In the genomic region with DNA sequence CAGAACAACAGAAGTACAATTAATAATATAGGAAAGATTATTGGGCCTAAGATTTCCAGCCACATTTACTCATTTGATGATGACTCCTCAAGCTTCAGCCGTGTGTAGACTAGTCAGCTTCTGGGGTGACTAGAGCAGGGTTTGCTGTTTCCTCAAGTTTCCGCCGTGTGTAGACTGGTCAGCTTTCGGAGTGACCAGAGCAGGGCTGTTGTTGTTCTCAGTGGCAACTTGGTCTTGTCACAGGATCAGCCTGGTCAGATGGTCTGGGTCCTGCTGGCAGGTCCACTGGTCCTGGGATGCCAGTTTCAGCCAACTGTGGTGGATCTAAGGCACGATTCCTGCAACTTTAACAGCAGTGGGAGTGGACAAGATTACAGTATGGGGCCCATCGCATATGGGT, we compare ENCODE assay signal across 33 cellular contexts. TPM values are rescaled to one million over a fixed set of nuclear protein-coding genes. Genes with fewer than 3 reads are reported as not detected.
"Had no signal": no experiment of that assay in that cellular context is flagged by ENCODE, and none has a peak within 500 bp of the region (broad histone marks: within the 10 kb centered on the region; RNA-seq: fewer than 3 reads in every experiment).

No MANE protein-coding gene starts in this region.

- H3K4me1 ChIP-seq: adrenal gland, body of pancreas, left lung, lower lobe of right lung, pancreas, prostate gland, sigmoid colon had no signal

- H3K4me3 ChIP-seq: adrenal gland, body of pancreas, left lung, lower lobe of right lung, pancreas, prostate gland, sigmoid colon, stomach, tibial artery had no signal

- H3K9me3 ChIP-seq: adrenal gland, body of pancreas, left lung, lower lobe of right lung, pancreas, prostate gland, sigmoid colon, stomach, tibial artery had no signal

- H3K36me3 ChIP-seq: adrenal gland, left lung, lower lobe of right lung, pancreas, prostate gland, sigmoid colon, stomach, tibial artery had no signal

- H3K9me3 Mint-ChIP-seq: activated B cell treated with CpG ODN at 0.5 μM for 24 hours; activated naive CD4-positive, alpha-beta T cell treated with anti-CD3 and anti-CD28 coated beads for 36 hours; activated naive CD8-positive, alpha-beta T cell treated with anti-CD3 and anti-CD28 coated beads for 36 hours; activated T-helper 1 cell treated with anti-CD3 and anti-CD28 coated beads, Interleukin-12 subunit alpha, Interleukin-12 subunit beta, Interleukin-2, Interleukin-4 antibody, amounts not matched to agents 30 ng/mL and 10 ng/mL and 1 ng/mL, durations not matched to agents 14 hours and 24 hours and 36 hours; central memory CD8-positive, alpha-beta T cell; naive thymus-derived CD4-positive, alpha-beta T cell; neural crest cell; stimulated activated memory B cell treated with anti-CD40 and anti-IgM and Interleukin-4, amounts not matched to agents 10 μg/mL and 1 μg/mL and 100 μg/mL, for 72 hours had no signal

- H3K27ac ChIP-seq: adrenal gland, body of pancreas, epithelial cell of prostate, left lung, lower lobe of right lung, pancreas, prostate gland, sigmoid colon, stomach, tibial artery had no signal

- H3K4me3 Mint-ChIP-seq: activated B cell treated with CpG ODN at 0.5 μM for 24 hours; activated naive CD4-positive, alpha-beta T cell treated with anti-CD3 and anti-CD28 coated beads for 36 hours; activated naive CD8-positive, alpha-beta T cell treated with anti-CD3 and anti-CD28 coated beads for 36 hours; activated T-helper 1 cell treated with anti-CD3 and anti-CD28 coated beads, Interleukin-12 subunit alpha, Interleukin-12 subunit beta, Interleukin-2, Interleukin-4 antibody, amounts not matched to agents 30 ng/mL and 10 ng/mL and 1 ng/mL, durations not matched to agents 14 hours and 24 hours and 36 hours; central memory CD8-positive, alpha-beta T cell; naive thymus-derived CD4-positive, alpha-beta T cell; neural crest cell; stimulated activated memory B cell treated with anti-CD40 and anti-IgM and Interleukin-4, amounts not matched to agents 10 μg/mL and 1 μg/mL and 100 μg/mL, for 72 hours had no signal

- H3K4me1 Mint-ChIP-seq: activated B cell treated with CpG ODN at 0.5 μM for 24 hours; activated naive CD8-positive, alpha-beta T cell treated with anti-CD3 and anti-CD28 coated beads for 36 hours; central memory CD8-positive, alpha-beta T cell; naive thymus-derived CD4-positive, alpha-beta T cell; stimulated activated memory B cell treated with anti-CD40 and anti-IgM and Interleukin-4, amounts not matched to agents 10 μg/mL and 1 μg/mL and 100 μg/mL, for 72 hours had no signal

- H3K36me3 Mint-ChIP-seq: activated naive CD8-positive, alpha-beta T cell treated with anti-CD3 and anti-CD28 coated beads for 36 hours; naive thymus-derived CD4-positive, alpha-beta T cell; stimulated activated memory B cell treated with anti-CD40 and anti-IgM and Interleukin-4, amounts not matched to agents 10 μg/mL and 1 μg/mL and 100 μg/mL, for 72 hours had no signal

- H3K27me3 ChIP-seq: adrenal gland, body of pancreas, left lung, pancreas, sigmoid colon, stomach, tibial artery had no signal

- DNase-seq: activated B cell treated with CpG ODN at 0.5 μM for 24 hours; activated CD4-positive, alpha-beta T cell treated with anti-CD3 and anti-CD28 coated beads, Interleukin-2, amount 50 U/mL, for 1 hour; activated CD8-positive, alpha-beta memory T cell treated with anti-CD3 and anti-CD28 coated beads for 24 hours; activated CD8-positive, alpha-beta memory T cell treated with anti-CD3 and anti-CD28 coated beads, Interleukin-2, amount 50 U/mL, for 4 hours; activated effector memory CD4-positive, alpha-beta T cell treated with anti-CD3 and anti-CD28 coated beads, Interleukin-2, amount 50 U/mL, for 16 hours; activated naive CD4-positive, alpha-beta T cell treated with anti-CD3 and anti-CD28 coated beads for 36 hours; activated naive CD8-positive, alpha-beta T cell treated with anti-CD3 and anti-CD28 coated beads for 36 hours; activated T-cell treated with anti-CD3 and anti-CD28 coated beads, Interleukin-2, amount 50 U/mL, for 1 hour; adrenal gland; aorta; body of pancreas; dermis blood vessel endothelial cell; effector CD4-positive, alpha-beta T cell; left lung; lower lobe of right lung; naive thymus-derived CD4-positive, alpha-beta T cell; nucleus accumbens; pancreas; retina; sigmoid colon; small intestine; stimulated activated CD4-positive, alpha-beta T cell treated with anti-CD3 and anti-CD28 coated beads, Interleukin-1b, Interleukin-23, amount 100 ng/mL, for 48 hours; stimulated activated CD4-positive, alpha-beta T cell treated with anti-CD3 and anti-CD28 coated beads, Interleukin-4, amount 100 ng/mL, for 4 hours; stimulated activated CD8-positive, alpha-beta memory T cell treated with anti-CD3 and anti-CD28 coated beads, Interleukin-4, amount 100 ng/mL, for 48 hours; stomach; T-helper 9 cell; tibial artery had no signal

- H3K27ac Mint-ChIP-seq: activated B cell treated with CpG ODN at 0.5 μM for 24 hours; activated naive CD4-positive, alpha-beta T cell treated with anti-CD3 and anti-CD28 coated beads for 36 hours; activated naive CD8-positive, alpha-beta T cell treated with anti-CD3 and anti-CD28 coated beads for 36 hours; activated T-helper 1 cell treated with anti-CD3 and anti-CD28 coated beads, Interleukin-12 subunit alpha, Interleukin-12 subunit beta, Interleukin-2, Interleukin-4 antibody, amounts not matched to agents 30 ng/mL and 10 ng/mL and 1 ng/mL, durations not matched to agents 14 hours and 24 hours and 36 hours; naive thymus-derived CD4-positive, alpha-beta T cell; stimulated activated memory B cell treated with anti-CD40 and anti-IgM and Interleukin-4, amounts not matched to agents 10 μg/mL and 1 μg/mL and 100 μg/mL, for 72 hours had no signal

- H3K27me3 Mint-ChIP-seq: activated naive CD8-positive, alpha-beta T cell treated with anti-CD3 and anti-CD28 coated beads for 36 hours had no signal

- ATAC-seq: body of pancreas; left lung; lower lobe of right lung; naive thymus-derived CD4-positive, alpha-beta T cell; pancreas; stimulated activated memory B cell treated with anti-CD40 and anti-IgM and Interleukin-4, amounts not matched to agents 10 μg/mL and 1 μg/mL and 100 μg/mL, for 72 hours had no signal

RNA-seq across cellular contexts. Expression of gene NOX5, which starts 21.8 kb away (rescaled TPM):
- total RNA-seq: activated naive CD4-positive, alpha-beta T cell treated with anti-CD3 and anti-CD28 coated beads for 36 hours; activated naive CD8-positive, alpha-beta T cell treated with anti-CD3 and anti-CD28 coated beads for 36 hours; lower lobe of right lung; neural crest cell had no signal
- polyA plus RNA-seq: naive thymus-derived CD4-positive, alpha-beta T cell had no signal
